Comparison of ENCODE assay signal across 24 cellular contexts in the genomic region with DNA sequence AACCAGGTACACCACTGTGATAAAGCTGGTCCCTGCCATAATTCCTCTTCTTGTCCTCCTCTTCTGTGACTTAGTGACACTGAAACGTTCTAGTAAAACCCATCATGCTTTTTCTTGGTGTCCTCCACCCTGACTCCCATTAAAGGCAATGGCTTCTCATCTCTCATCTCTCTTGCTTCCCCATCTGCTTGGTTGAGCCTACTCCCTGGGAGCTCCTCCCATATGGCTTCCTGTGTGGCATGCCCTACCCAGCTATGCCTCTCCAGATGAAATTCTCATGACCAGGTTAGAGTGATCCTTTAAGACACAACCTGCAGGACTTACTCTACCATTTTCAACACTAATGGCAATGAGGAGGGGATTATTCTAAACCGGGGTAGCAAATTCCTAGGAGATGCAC. TPM values are rescaled to one million over a fixed set of nuclear protein-coding genes. Genes with fewer than 3 reads are reported as not detected.
DNase-seq lines count a peak whose midpoint lies in the region; ATAC-seq and TF ChIP-seq lines count a peak whose summit lies in the region.
"Had no signal": no experiment of that assay in that cellular context is flagged by ENCODE, and none has a peak within 500 bp of the region (broad histone marks: within the 10 kb centered on the region; RNA-seq: fewer than 3 reads in every experiment).

No MANE protein-coding gene starts in this region.

- H3K27me3 ChIP-seq in mammary epithelial cell (ENCODE audit: insufficient read depth, low read length): no peaks in the 10 kb centered on the region
- no peaks in the 10 kb centered on the region for H3K27me3 ChIP-seq in breast epithelium
- H3K27me3 ChIP-seq: esophagus squamous epithelium, upper lobe of left lung had no signal

- no peak overlapping the region for H3K9ac ChIP-seq in mammary epithelial cell (ENCODE audit: insufficient read depth, low read length)

- H3K9me3 Mint-ChIP-seq in activated T-helper 1 cell treated with anti-CD3 and anti-CD28 coated beads, Interleukin-12 subunit alpha, Interleukin-12 subunit beta, Interleukin-2, Interleukin-4 antibody, amounts not matched to agents 30 ng/mL and 10 ng/mL and 1 ng/mL, durations not matched to agents 14 hours and 24 hours and 36 hours: peaks cover 21% of the 10 kb centered on the region

- dilution Hi-C loops in mammary epithelial cell (cut with HindIII; ENCODE audit: low sequenced_read_pairs): no loop called here

- H3K4me3 ChIP-seq in mammary epithelial cell (replicated peaks in 1 of 3; ENCODE audit: insufficient read depth in 1 of 3, low read depth in 2 of 3, low read length in 3 of 3) (no peak overlapping the region), breast epithelium (no peak overlapping the region)
- H3K4me3 ChIP-seq: esophagus squamous epithelium, HAP-1, upper lobe of left lung had no signal

- no peaks in the 10 kb centered on the region for H4K20me1 ChIP-seq in mammary epithelial cell (ENCODE audit: insufficient read depth, low read length)

- no TSS peak for BruUV-seq in mammary epithelial cell (replicated peaks; lab: Mats Ljungman, UMichigan)

- H3K4me1 Mint-ChIP-seq in activated T-helper 1 cell treated with anti-CD3 and anti-CD28 coated beads, Interleukin-12 subunit alpha, Interleukin-12 subunit beta, Interleukin-2, Interleukin-4 antibody, amounts not matched to agents 30 ng/mL and 10 ng/mL and 1 ng/mL, durations not matched to agents 14 hours and 24 hours and 36 hours (ENCODE audit: low read depth): peaks cover 79% of the 10 kb centered on the region

- no peaks in the 10 kb centered on the region for H3K9me3 ChIP-seq in mammary epithelial cell (replicated peaks; ENCODE audit: insufficient read depth, low read length)
- H3K9me3 ChIP-seq in breast epithelium: peaks cover 0 to 9% of the 10 kb centered on the region in 2 donors
- H3K9me3 ChIP-seq: esophagus squamous epithelium, HAP-1, upper lobe of left lung had no signal

- no peak overlapping the region for H3K27ac ChIP-seq in mammary epithelial cell (ENCODE audit: insufficient read depth, low read depth, low read length)
- H3K27ac ChIP-seq in breast epithelium: no peak overlapping the region
- H3K27ac ChIP-seq: esophagus squamous epithelium, upper lobe of left lung had no signal

- no peaks in the 10 kb centered on the region for H3K79me2 ChIP-seq in mammary epithelial cell (ENCODE audit: insufficient read depth, low read length)

- no peaks in the 10 kb centered on the region for H3K36me3 ChIP-seq in mammary epithelial cell (ENCODE audit: insufficient read depth, low read length)
- H3K36me3 ChIP-seq in breast epithelium: no peaks in the 10 kb centered on the region
- H3K36me3 ChIP-seq: esophagus squamous epithelium, HAP-1, upper lobe of left lung had no signal

- TF ChIP-seq CTCF in mammary epithelial cell (conservative IDR thresholded peaks at IDR 0.05 in 1 of 2, IDR thresholded peaks at IDR 0.05 in 1 of 2; ENCODE audit: extremely low read depth in 1 of 2, insufficient read depth in 1 of 2, low read depth in 1 of 2, low read length in 2 of 2): no peak
- no peak for TF ChIP-seq CTCF in breast epithelium (IDR thresholded peaks at IDR 0.05)

- intact Hi-C loops in mammary epithelial cell (cut with micrococcal nuclease): no loop called here
- intact Hi-C loops in breast epithelium (cut with DNase I; ENCODE audit: low total_unique reads): no loop called here
- intact Hi-C loops in activated T-helper 1 cell treated with anti-CD3 and anti-CD28 coated beads, Interleukin-12 subunit alpha, Interleukin-12 subunit beta, Interleukin-2, Interleukin-4 antibody, amounts not matched to agents 30 ng/mL and 10 ng/mL and 1 ng/mL, durations not matched to agents 14 hours and 24 hours and 36 hours (cut with micrococcal nuclease): loop anchor here (5.0 to 10.0 kb wide), 2 partner anchors 36 to 426 kb away; a partner anchor contains a TSS

- H3K4me3 Mint-ChIP-seq in activated T-helper 1 cell treated with anti-CD3 and anti-CD28 coated beads, Interleukin-12 subunit alpha, Interleukin-12 subunit beta, Interleukin-2, Interleukin-4 antibody, amounts not matched to agents 30 ng/mL and 10 ng/mL and 1 ng/mL, durations not matched to agents 14 hours and 24 hours and 36 hours: peak overlapping the region; percentile 40
- H3K4me3 Mint-ChIP-seq: B cell had no signal

- H2AFZ ChIP-seq in mammary epithelial cell (ENCODE audit: low read depth, low read length): peak overlapping the region; percentile 36

- DNase-seq in NCI-H2171 treated with DMSO at 0.1 percent for 48 hours (lab: John Stamatoyannopoulos, UW): peak; percentile 63
- no peak for DNase-seq in NCI-H2171 (lab: John Stamatoyannopoulos, UW)
- DNase-seq in mammary epithelial cell: no peak
- no peak for DNase-seq in breast epithelium (ENCODE audit: low spot score in 2 of 2)
- no peak for DNase-seq in activated T-helper 1 cell treated with anti-CD3 and anti-CD28 coated beads, Interleukin-12 subunit alpha, Interleukin-12 subunit beta, Interleukin-2, Interleukin-4 antibody, amounts not matched to agents 30 ng/mL and 10 ng/mL and 1 ng/mL, durations not matched to agents 14 hours and 24 hours and 36 hours (ENCODE audit: low spot score)
- DNase-seq in occipital lobe (lab: John Stamatoyannopoulos, UW): no peak
- DNase-seq in cerebellar nuclear complex (lab: John Stamatoyannopoulos, UW): no peak
- DNase-seq: 8988T; activated gamma-delta T cell; esophagus squamous epithelium; KG1; NCI-H510A; retina; stimulated activated CD4-positive, alpha-beta T cell treated with anti-CD3 and anti-CD28 coated beads, Interleukin-4, amount 100 ng/mL, for 4 hours; upper lobe of left lung had no signal

- TF ChIP-seq POLR2A in breast epithelium (IDR thresholded peaks at IDR 0.05): no peak

- no peaks in the 10 kb centered on the region for H3K27me3 Mint-ChIP-seq in activated T-helper 1 cell treated with anti-CD3 and anti-CD28 coated beads, Interleukin-12 subunit alpha, Interleukin-12 subunit beta, Interleukin-2, Interleukin-4 antibody, amounts not matched to agents 30 ng/mL and 10 ng/mL and 1 ng/mL, durations not matched to agents 14 hours and 24 hours and 36 hours (ENCODE audit: insufficient read depth)

- peak overlapping the region; percentile 81 for H3K27ac Mint-ChIP-seq in activated T-helper 1 cell treated with anti-CD3 and anti-CD28 coated beads, Interleukin-12 subunit alpha, Interleukin-12 subunit beta, Interleukin-2, Interleukin-4 antibody, amounts not matched to agents 30 ng/mL and 10 ng/mL and 1 ng/mL, durations not matched to agents 14 hours and 24 hours and 36 hours
- H3K27ac Mint-ChIP-seq: B cell had no signal

- H3K4me1 ChIP-seq in mammary epithelial cell (ENCODE audit: insufficient read depth, low read length) (no peaks in the 10 kb centered on the region), breast epithelium (no peaks in the 10 kb centered on the region)
- H3K4me1 ChIP-seq: esophagus squamous epithelium, HAP-1, upper lobe of left lung had no signal

- no peak overlapping the region for H3K4me2 ChIP-seq in mammary epithelial cell (ENCODE audit: insufficient read depth, low read depth, low read length)

- H3K36me3 Mint-ChIP-seq in activated T-helper 1 cell treated with anti-CD3 and anti-CD28 coated beads, Interleukin-12 subunit alpha, Interleukin-12 subunit beta, Interleukin-2, Interleukin-4 antibody, amounts not matched to agents 30 ng/mL and 10 ng/mL and 1 ng/mL, durations not matched to agents 14 hours and 24 hours and 36 hours (ENCODE audit: low read depth): peaks cover 61% of the 10 kb centered on the region

- WGBS in mammary epithelial cell (ENCODE audit: low coverage, missing lambda C conversion rate): 22% methylated on average over 2 of the region's 2 CpGs

- CTCF ChIA-PET in mammary epithelial cell (lab: Charles Lee; ENCODE audit: low non-redundant PET): no interaction called here

- in situ Hi-C loops in mammary epithelial cell (cut with MboI; ENCODE audit: low sequenced_read_pairs in 2 of 2): no loop called here

- no peak for ATAC-seq in GM19328 (IDR thresholded peaks at IDR 0.05; ENCODE audit: unreplicated experiment)
- ATAC-seq: Right ventricle myocardium inferior had no signal

RNA-seq across cellular contexts. Expression of a gene that starts 6.3 kb away (rescaled TPM):
- total RNA-seq in mammary epithelial cell (not detected), breast epithelium (not detected), occipital lobe (not detected)
- 0.60 TPM for polyA plus RNA-seq in mammary epithelial cell
- polyA minus RNA-seq in mammary epithelial cell: 7.2 TPM
- 31.8 and 34.6 TPM in 2 replicates for total RNA-seq in activated T-helper 1 cell treated with anti-CD3 and anti-CD28 coated beads, Interleukin-12 subunit alpha, Interleukin-12 subunit beta, Interleukin-2, Interleukin-4 antibody, amounts not matched to agents 30 ng/mL and 10 ng/mL and 1 ng/mL, durations not matched to agents 14 hours and 24 hours and 36 hours
- total RNA-seq: B cell, chondrocyte, HT-29, kidney epithelial cell, lung microvascular endothelial cell, omental fat pad, Right ventricle myocardium inferior had no signal

RNA-seq across cellular contexts. Expression of a gene that starts 31.5 kb away (rescaled TPM):
- total RNA-seq in mammary epithelial cell (1 to 10 TPM; 3.8 to 5.3 TPM), breast epithelium (1 to 10 TPM; 2.6 to 8.5 (median 5.8) TPM), occipital lobe (0.47 TPM)
- 2.1 TPM for polyA plus RNA-seq in mammary epithelial cell
- not detected for polyA minus RNA-seq in mammary epithelial cell
- 1.6 and 3.3 TPM in 2 replicates for total RNA-seq in activated T-helper 1 cell treated with anti-CD3 and anti-CD28 coated beads, Interleukin-12 subunit alpha, Interleukin-12 subunit beta, Interleukin-2, Interleukin-4 antibody, amounts not matched to agents 30 ng/mL and 10 ng/mL and 1 ng/mL, durations not matched to agents 14 hours and 24 hours and 36 hours
- total RNA-seq: HT-29 had no signal

Comparison
In these comparisons a context has a peak if more than half of its experiments do, and no peak if none do; other contexts are left out.
1. RNA of a gene that starts 6.3 kb away (total RNA-seq): 31.8 to 34.6 TPM in activated T-helper 1 cell treated with anti-CD3 and anti-CD28 coated beads, Interleukin-12 subunit alpha, Interleukin-12 subunit beta, Interleukin-2, Interleukin-4 antibody, amounts not matched to agents 30 ng/mL and 10 ng/mL and 1 ng/mL, durations not matched to agents 14 hours and 24 hours and 36 hours; not detected in mammary epithelial cell, not detected in breast epithelium and not detected in occipital lobe (single experiment); every median in the first group is over 10 times any median in the second.